Comparison of ENCODE assay signal across 8 cellular contexts in the genomic region with DNA sequence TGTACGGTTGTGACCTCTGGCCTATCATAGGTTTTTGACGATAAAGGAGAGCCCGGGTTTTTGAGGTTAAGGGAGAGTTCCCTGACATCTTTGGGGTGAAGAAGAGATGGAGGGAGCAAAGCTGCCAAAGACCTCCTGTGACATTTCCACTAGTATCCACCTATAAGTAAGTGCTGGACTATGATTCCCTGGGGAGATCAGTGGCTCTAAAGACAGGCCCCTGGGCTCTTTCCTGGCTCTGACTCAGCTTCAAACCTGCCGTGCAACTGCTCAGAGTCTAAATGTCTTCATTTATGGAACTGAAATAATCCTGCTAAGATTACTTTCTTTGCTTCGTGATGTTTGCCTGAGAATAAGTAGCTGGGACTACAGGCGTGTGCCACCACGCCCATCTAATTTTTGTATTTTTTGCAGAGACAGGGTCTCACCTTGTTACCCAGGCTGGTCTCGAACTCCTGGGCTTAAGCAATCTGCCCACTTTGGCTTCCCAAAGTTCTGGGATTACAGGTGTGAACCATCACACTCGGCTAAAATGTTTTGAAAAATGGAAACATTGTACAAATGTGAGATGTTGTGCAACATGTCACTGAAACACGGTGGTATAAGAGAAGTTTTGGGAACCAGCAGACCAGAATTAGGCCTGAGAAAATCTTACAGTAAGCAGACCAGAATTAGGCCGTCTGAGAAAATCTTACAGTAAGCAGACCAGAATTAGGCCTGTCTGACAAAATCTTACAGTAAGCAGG. TPM values are rescaled to one million over a fixed set of nuclear protein-coding genes. Genes with fewer than 3 reads are reported as not detected.
DNase-seq lines count a peak whose midpoint lies in the region; ATAC-seq and TF ChIP-seq lines count a peak whose summit lies in the region.

No MANE protein-coding gene starts in this region.

- no peaks in the 10 kb centered on the region for H3K27me3 Mint-ChIP-seq in stimulated activated naive CD8-positive, alpha-beta T cell treated with anti-CD3 and anti-CD28 coated beads, Interleukin-15, amount 100 ng/mL, for 72 hours
- no peaks in the 10 kb centered on the region for H3K27me3 Mint-ChIP-seq in activated T-helper 17 cell treated with anti-CD3 and anti-CD28 coated beads, Interleukin-2, amount 50 U/mL, for 72 hours

- H3K36me3 Mint-ChIP-seq in activated T-helper 17 cell treated with anti-CD3 and anti-CD28 coated beads, Interleukin-2, amount 50 U/mL, for 72 hours (ENCODE audit: low read depth), result peaks cover under 1% of the 10 kb centered on the region

- peak overlapping the region in 1 of 2 donors; percentile 5 for H3K27ac Mint-ChIP-seq in stimulated activated naive CD8-positive, alpha-beta T cell treated with anti-CD3 and anti-CD28 coated beads, Interleukin-15, amount 100 ng/mL, for 72 hours
- peak overlapping the region; percentile 85 for H3K27ac Mint-ChIP-seq in activated T-helper 17 cell treated with anti-CD3 and anti-CD28 coated beads, Interleukin-2, amount 50 U/mL, for 72 hours

- H3K27ac ChIP-seq in lower lobe of right lung, result peak overlapping the region; percentile 85
- peak overlapping the region; percentile 89 for H3K27ac ChIP-seq in vagina

- no peak for TF ChIP-seq POLR2A in vagina (IDR thresholded peaks at IDR 0.05)

- DNase-seq in stimulated activated naive CD8-positive, alpha-beta T cell treated with anti-CD3 and anti-CD28 coated beads, Interleukin-15, amount 100 ng/mL, for 72 hours, result no peak
- DNase-seq in stimulated activated naive CD8-positive, alpha-beta T cell treated with anti-CD3 and anti-CD28 coated beads, Interleukin-15, Interleukin-2, amounts not matched to agents 100 U/mL and 50 U/mL, for 24 hours, result no peak
- no peak for DNase-seq in lower lobe of right lung
- no peak for DNase-seq in vagina (ENCODE audit: extremely low spot score in 2 of 2)
- DNase-seq in NCI-H2029 treated with DMSO at 0.1 percent for 48 hours (lab: John Stamatoyannopoulos, UW), result no peak

- ATAC-seq in stimulated activated naive CD8-positive, alpha-beta T cell treated with anti-CD3 and anti-CD28 coated beads, Interleukin-15, amount 100 ng/mL, for 72 hours, result no peak
- ATAC-seq in stimulated activated naive CD8-positive, alpha-beta T cell treated with anti-CD3 and anti-CD28 coated beads, Interleukin-15, Interleukin-2, amounts not matched to agents 100 U/mL and 50 U/mL, for 24 hours, result no peak
- no peak for ATAC-seq in activated T-helper 17 cell treated with anti-CD3 and anti-CD28 coated beads, Interleukin-2, amount 50 U/mL, for 72 hours (replicated peaks)
- ATAC-seq in lower lobe of right lung (no peak), GM18868 (IDR thresholded peaks at IDR 0.05; ENCODE audit: unreplicated experiment) (no peak), GM21526 (IDR thresholded peaks at IDR 0.05; ENCODE audit: low FRiP score, unreplicated experiment) (no peak)

- intact Hi-C loops in lower lobe of right lung (cut with DNase I) (no loop called here), vagina (cut with DNase I) (no loop called here)

- peaks cover 36% of the 10 kb centered on the region for H3K4me1 Mint-ChIP-seq in stimulated activated naive CD8-positive, alpha-beta T cell treated with anti-CD3 and anti-CD28 coated beads, Interleukin-15, amount 100 ng/mL, for 72 hours
- H3K4me1 Mint-ChIP-seq in activated T-helper 17 cell treated with anti-CD3 and anti-CD28 coated beads, Interleukin-2, amount 50 U/mL, for 72 hours, result peaks cover 24% of the 10 kb centered on the region

- H3K4me1 ChIP-seq in lower lobe of right lung, result peaks cover 21% of the 10 kb centered on the region
- peaks cover 26% of the 10 kb centered on the region for H3K4me1 ChIP-seq in vagina

- no peaks in the 10 kb centered on the region for H3K9me3 Mint-ChIP-seq in stimulated activated naive CD8-positive, alpha-beta T cell treated with anti-CD3 and anti-CD28 coated beads, Interleukin-15, amount 100 ng/mL, for 72 hours
- H3K9me3 Mint-ChIP-seq in activated T-helper 17 cell treated with anti-CD3 and anti-CD28 coated beads, Interleukin-2, amount 50 U/mL, for 72 hours, result no peaks in the 10 kb centered on the region

- H3K4me3 Mint-ChIP-seq in stimulated activated naive CD8-positive, alpha-beta T cell treated with anti-CD3 and anti-CD28 coated beads, Interleukin-15, amount 100 ng/mL, for 72 hours, result peak overlapping the region; percentile 72 to 82
- peak overlapping the region; percentile 83 for H3K4me3 Mint-ChIP-seq in activated T-helper 17 cell treated with anti-CD3 and anti-CD28 coated beads, Interleukin-2, amount 50 U/mL, for 72 hours

- no peak for TF ChIP-seq CTCF in lower lobe of right lung (IDR thresholded peaks at IDR 0.05)
- TF ChIP-seq CTCF in vagina (IDR thresholded peaks at IDR 0.05), result no peak

- H3K4me3 ChIP-seq in lower lobe of right lung (no peak overlapping the region), vagina (peak overlapping the region in 1 of 2 donors; percentile 89)

- H3K9me3 ChIP-seq in lower lobe of right lung (no peaks in the 10 kb centered on the region), vagina (no peaks in the 10 kb centered on the region)

- no peaks in the 10 kb centered on the region for H3K27me3 ChIP-seq in lower lobe of right lung (ENCODE audit: low read depth)
- H3K27me3 ChIP-seq in vagina, result no peaks in the 10 kb centered on the region

- H3K36me3 ChIP-seq in lower lobe of right lung, result no peaks in the 10 kb centered on the region
- H3K36me3 ChIP-seq in vagina, result no peaks in the 10 kb centered on the region

RNA-seq across cellular contexts. Expression of a gene that starts 1.2 kb away (rescaled TPM):
- 1 to 10 TPM; 5.7 to 9.2 TPM for total RNA-seq in activated T-helper 17 cell treated with anti-CD3 and anti-CD28 coated beads, Interleukin-2, amount 50 U/mL, for 72 hours
- 6.8 TPM for total RNA-seq in lower lobe of right lung
- total RNA-seq in vagina, result 8.8 TPM

RNA-seq across cellular contexts. Expression of a gene that starts 59.4 kb away (rescaled TPM):
- total RNA-seq in activated T-helper 17 cell treated with anti-CD3 and anti-CD28 coated beads, Interleukin-2, amount 50 U/mL, for 72 hours, result 1 to 10 TPM; 3.1 to 3.7 TPM
- total RNA-seq in lower lobe of right lung (42.2 TPM), vagina (27.0 TPM)
